8 cellular contexts compared by ENCODE assay signal in the genomic region with DNA sequence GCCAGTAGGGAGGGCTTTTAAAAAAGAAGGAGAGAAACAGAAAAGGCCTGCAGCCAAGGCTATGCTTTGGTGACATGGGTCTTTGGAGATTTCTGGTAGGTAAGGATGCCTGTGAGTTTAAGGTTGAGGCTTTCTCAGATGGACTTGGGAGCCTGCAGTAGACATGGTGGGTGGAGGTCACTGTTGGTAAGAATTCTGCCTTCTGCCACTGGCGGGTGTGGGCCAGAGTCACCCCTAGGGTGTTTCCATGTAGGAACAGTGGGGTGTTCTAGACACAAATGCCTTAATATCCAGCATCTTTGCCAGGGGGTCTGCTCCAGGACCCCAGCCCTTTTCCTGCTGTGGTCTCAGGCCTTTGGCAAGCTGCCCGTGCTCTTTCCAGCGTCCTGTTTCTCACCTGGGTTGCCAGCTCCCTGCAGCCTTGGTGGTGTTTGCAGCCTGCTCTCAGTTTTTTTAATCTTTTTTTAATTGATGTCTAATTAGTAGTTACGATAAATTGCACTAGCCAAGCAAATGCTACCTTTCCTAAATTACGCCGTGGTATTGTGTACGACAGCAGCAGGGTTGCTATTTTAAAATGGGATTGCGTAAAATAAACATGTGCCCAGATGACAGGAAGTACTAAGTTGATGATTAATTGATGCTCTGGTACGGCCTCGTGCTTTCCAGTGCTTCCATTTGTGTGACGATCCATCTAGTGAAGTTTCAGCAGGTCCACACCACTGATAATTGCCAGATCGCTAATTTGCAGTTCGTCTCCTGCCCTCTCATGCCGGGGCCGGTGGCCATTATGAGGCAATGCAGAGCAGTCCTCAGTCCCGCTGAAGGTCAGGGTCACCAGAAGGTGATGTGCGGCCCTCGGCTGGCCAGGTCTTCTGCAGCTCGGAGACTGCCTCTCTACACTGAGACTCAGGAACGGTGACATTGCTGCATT. TPM values are rescaled to one million over a fixed set of nuclear protein-coding genes. Genes with fewer than 3 reads are reported as not detected.
DNase-seq lines count a peak whose midpoint lies in the region; ATAC-seq and TF ChIP-seq lines count a peak whose summit lies in the region.

No MANE protein-coding gene starts in this region.

- 15% methylated on average over 19 of the region's 20 CpGs for WGBS in mesenchymal stem cell

- H2AK5ac ChIP-seq in mesenchymal stem cell (ENCODE audit: low read length, severe bottlenecking) = peak overlapping the region; percentile 81

- H3K27ac ChIP-seq in mesenchymal stem cell (ENCODE audit: low read length, poor library complexity, severe bottlenecking) (peak overlapping the region; percentile 52), Karpas-422 (ENCODE audit: low read length) (no peak overlapping the region)

- peak overlapping the region; percentile 77 to 86 for H3K18ac ChIP-seq in mesenchymal stem cell (ENCODE audit: low read depth in 1 of 2, low read length in 2 of 2)

- H2BK12ac ChIP-seq in mesenchymal stem cell (ENCODE audit: low read length in 2 of 2) = peak overlapping the region; percentile 67 to 88

- H3K4me3 ChIP-seq in choroid plexus epithelial cell (ENCODE audit: low read depth, low read length) = no peak overlapping the region
- no peak overlapping the region for H3K4me3 ChIP-seq in mesenchymal stem cell (ENCODE audit: insufficient read depth in 1 of 2, low read depth in 1 of 2, low read length in 2 of 2)
- no peak overlapping the region for H3K4me3 ChIP-seq in Karpas-422 (ENCODE audit: low read length)

- H2BK15ac ChIP-seq in mesenchymal stem cell (ENCODE audit: low read depth, poor library complexity, severe bottlenecking) = peak overlapping the region; percentile 44

- H2BK5ac ChIP-seq in mesenchymal stem cell (ENCODE audit: low read depth, low read length, poor library complexity, severe bottlenecking) = no peak overlapping the region

- peaks cover 30% of the 10 kb centered on the region for H3K79me2 ChIP-seq in Karpas-422 (ENCODE audit: low read length)

- no peaks in the 10 kb centered on the region for H3K27me3 ChIP-seq in mesenchymal stem cell (ENCODE audit: control insufficient read depth in 1 of 2, insufficient read depth in 1 of 2, low read length in 2 of 2)
- H3K27me3 ChIP-seq in Karpas-422 (ENCODE audit: low read length) = no peaks in the 10 kb centered on the region

- no peak overlapping the region for H3K9ac ChIP-seq in mesenchymal stem cell (ENCODE audit: low read length)
- no peak overlapping the region for H3K9ac ChIP-seq in Karpas-422 (ENCODE audit: low read length)

- peaks cover 18% of the 10 kb centered on the region for H3K4me1 ChIP-seq in mesenchymal stem cell (ENCODE audit: control insufficient read depth, insufficient read depth, low read depth, low read length)
- no peaks in the 10 kb centered on the region for H3K4me1 ChIP-seq in Karpas-422 (ENCODE audit: low read length)

- H2AFZ ChIP-seq in mesenchymal stem cell (ENCODE audit: low read depth, low read length) (no peak overlapping the region), Karpas-422 (ENCODE audit: low read length) (no peak overlapping the region)

- DNase-seq in COLO668 (lab: John Stamatoyannopoulos, UW; ENCODE audit: unreplicated experiment) = peak; percentile 52
- DNase-seq in NCI-H2029 (lab: John Stamatoyannopoulos, UW) = peak; percentile 61
- peak; percentile 81 for DNase-seq in choroid plexus epithelial cell (ENCODE audit: low read depth)
- peak; percentile 92 for DNase-seq in mesenchymal stem cell
- no peak for DNase-seq in stimulated activated CD4-positive, alpha-beta T cell treated with anti-CD3 and anti-CD28 coated beads, Interleukin-12 subunit alpha, Interleukin-12 subunit beta, amount 100 ng/mL, for 4 hours
- DNase-seq in Karpas-422 = no peak
- no peak for DNase-seq in Kasumi-1 (lab: John Stamatoyannopoulos, UW)

- peak overlapping the region; percentile 71 to 75 for H3K4ac ChIP-seq in mesenchymal stem cell (ENCODE audit: low read depth in 1 of 2, low read length in 2 of 2)

- H3K9me2 ChIP-seq in Karpas-422 (replicated peaks; ENCODE audit: insufficient read depth, low read length) = no peaks in the 10 kb centered on the region

- peaks cover 41% of the 10 kb centered on the region for H3K79me1 ChIP-seq in mesenchymal stem cell (replicated peaks; ENCODE audit: low read length, poor library complexity, severe bottlenecking)

- H3K36me3 ChIP-seq in mesenchymal stem cell (ENCODE audit: control insufficient read depth in 1 of 2, insufficient read depth in 2 of 2, low read depth in 1 of 2, low read length in 2 of 2) (peaks cover 20 to 28% of the 10 kb centered on the region in 2 experiments), Karpas-422 (ENCODE audit: insufficient read depth, low read length) (no peaks in the 10 kb centered on the region)

- H3K9me3 ChIP-seq in mesenchymal stem cell (ENCODE audit: control insufficient read depth, low read length) (no peaks in the 10 kb centered on the region), Karpas-422 (ENCODE audit: low read length) (no peaks in the 10 kb centered on the region)

- no peak for ATAC-seq in HG02885 (IDR thresholded peaks at IDR 0.05; ENCODE audit: poor library complexity, unreplicated experiment)

- H3K4me2 ChIP-seq in mesenchymal stem cell (ENCODE audit: low read length, poor library complexity, severe bottlenecking) (no peak overlapping the region), Karpas-422 (ENCODE audit: low read depth, low read length, poor library complexity, severe bottlenecking) (no peak overlapping the region)

- H4K20me1 ChIP-seq in Karpas-422 (ENCODE audit: insufficient read depth, low read depth, low read length) = peaks cover 11% of the 10 kb centered on the region; the same call in 1 of the 2 replicates

- H3K23ac ChIP-seq in mesenchymal stem cell (ENCODE audit: low read length in 2 of 2) = no peak overlapping the region

- H2BK120ac ChIP-seq in mesenchymal stem cell (ENCODE audit: low read depth, low read length) = peak overlapping the region; percentile 54

- peak overlapping the region in 1 of 2 experiments; percentile 41 for H3K14ac ChIP-seq in mesenchymal stem cell (ENCODE audit: low read length in 2 of 2)

- peak overlapping the region; percentile 82 for H4K91ac ChIP-seq in mesenchymal stem cell (ENCODE audit: low read length)

- TF ChIP-seq CTCF in choroid plexus epithelial cell (conservative IDR thresholded peaks at IDR 0.05; ENCODE audit: low read depth, low read length) = no peak

- peak overlapping the region; percentile 27 for H4K8ac ChIP-seq in mesenchymal stem cell (ENCODE audit: low read length)

RNA-seq across cellular contexts. Expression of a gene that starts 35.3 kb away (rescaled TPM):
- polyA plus RNA-seq in mesenchymal stem cell (2013, experiment 1 of 2) = 0.41 TPM
- 0.47 TPM for polyA plus RNA-seq in mesenchymal stem cell (2013, experiment 2 of 2)
- 4.8 and 5.7 TPM in 2 replicates for total RNA-seq in Karpas-422 (2014; rRNA removed; shearing (Covaris generic); ENCODE audit: low replicate concordance)

Comparison
In these comparisons a context has a peak if more than half of its experiments do, and no peak if none do; other contexts are left out.
1. DNase-seq: peak in COLO668 (single experiment), NCI-H2029 (single experiment), choroid plexus epithelial cell (single experiment) and mesenchymal stem cell (single experiment); none in stimulated activated CD4-positive, alpha-beta T cell treated with anti-CD3 and anti-CD28 coated beads, Interleukin-12 subunit alpha, Interleukin-12 subunit beta, amount 100 ng/mL, for 4 hours (single experiment), Karpas-422 (single experiment) and Kasumi-1 (0 of 2).